ENCODE assay signal across 1 cellular context in the genomic region with DNA sequence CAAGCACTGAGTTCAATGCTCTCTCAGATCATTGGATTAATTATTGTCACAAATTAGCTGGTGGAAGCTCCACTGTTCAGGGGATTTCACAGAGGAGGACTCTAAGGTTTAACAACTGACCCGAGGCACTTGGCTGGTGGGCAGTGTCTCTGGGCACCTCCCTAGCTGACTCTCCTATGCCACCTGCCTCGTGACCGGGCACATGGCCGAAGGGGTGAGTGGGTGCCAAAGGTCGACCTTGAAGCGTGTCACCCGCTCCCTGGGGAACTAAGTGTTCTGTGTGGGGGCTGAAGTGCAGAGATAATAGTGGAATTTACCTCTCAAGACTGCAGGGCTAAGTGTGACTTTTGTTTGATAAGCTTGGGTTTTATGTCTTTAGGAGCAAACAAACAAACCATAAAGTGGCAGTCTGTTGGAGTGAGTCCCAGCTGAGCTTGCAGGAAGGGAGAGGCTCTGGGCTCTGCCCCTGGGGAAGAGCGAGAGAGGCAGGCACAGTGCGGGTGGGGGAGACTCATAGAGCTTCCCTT.
TF ChIP-seq lines count a peak whose summit lies in the region.

No MANE protein-coding gene starts in this region.

TF ChIP-seq in K562, 482 proteins besides CTCF, POLR2A, EP300 and RAD21 (continued from another document):
- TF ChIP-seq, protein P1, sequence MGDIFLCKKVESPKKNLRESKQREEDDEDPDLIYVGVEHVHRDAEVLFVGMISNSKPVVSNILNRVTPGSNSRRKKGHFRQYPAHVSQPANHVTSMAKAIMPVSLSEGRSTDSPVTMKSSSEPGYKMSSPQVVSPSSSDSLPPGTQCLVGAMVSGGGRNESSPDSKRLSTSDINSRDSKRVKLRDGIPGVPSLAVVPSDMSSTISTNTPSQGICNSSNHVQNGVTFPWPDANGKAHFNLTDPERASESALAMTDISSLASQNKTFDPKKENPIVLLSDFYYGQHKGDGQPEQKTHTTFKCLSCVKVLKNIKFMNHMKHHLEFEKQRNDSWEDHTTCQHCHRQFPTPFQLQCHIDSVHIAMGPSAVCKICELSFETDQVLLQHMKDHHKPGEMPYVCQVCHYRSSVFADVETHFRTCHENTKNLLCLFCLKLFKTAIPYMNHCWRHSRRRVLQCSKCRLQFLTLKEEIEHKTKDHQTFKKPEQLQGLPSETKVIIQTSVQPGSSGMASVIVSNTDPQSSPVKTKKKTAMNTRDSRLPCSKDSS (IDR thresholded peaks at IDR 0.05; ENCODE audit: low read depth, partially characterized antibody) = no peak
- TF ChIP-seq, protein P2, sequence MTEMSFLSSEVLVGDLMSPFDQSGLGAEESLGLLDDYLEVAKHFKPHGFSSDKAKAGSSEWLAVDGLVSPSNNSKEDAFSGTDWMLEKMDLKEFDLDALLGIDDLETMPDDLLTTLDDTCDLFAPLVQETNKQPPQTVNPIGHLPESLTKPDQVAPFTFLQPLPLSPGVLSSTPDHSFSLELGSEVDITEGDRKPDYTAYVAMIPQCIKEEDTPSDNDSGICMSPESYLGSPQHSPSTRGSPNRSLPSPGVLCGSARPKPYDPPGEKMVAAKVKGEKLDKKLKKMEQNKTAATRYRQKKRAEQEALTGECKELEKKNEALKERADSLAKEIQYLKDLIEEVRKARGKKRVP (CRISPR knock-in tag; IDR thresholded peaks at IDR 0.05) = no peak
- TF ChIP-seq RBM39 (optimal IDR thresholded peaks at IDR 0.05; ENCODE audit: low read depth, low read length) (no peak), CTBP1 (IDR thresholded peaks at IDR 0.05; ENCODE audit: borderline replicate concordance) (no peak), BHLHE40 (IDR thresholded peaks at IDR 0.05; ENCODE audit: low read length) (peak; percentile 41; the same call in 1 of the 2 replicates), CBFA2T3 (IDR thresholded peaks at IDR 0.05) (peak; percentile 69), RBM15 (IDR thresholded peaks at IDR 0.05; ENCODE audit: insufficient read depth, low read length) (no peak), RCOR1 (IDR thresholded peaks at IDR 0.05; ENCODE audit: borderline replicate concordance in 1 of 2, low read depth in 2 of 2, low read length in 2 of 2) (0 out of 4 replicates have a peak, but pooled peaks of 1 of the 2 experiments have one; percentile 26), NCOR1 (IDR thresholded peaks at IDR 0.05) (peak; percentile 41; the same call in 1 of the 2 replicates), HSF4 (CRISPR knock-in tag; IDR thresholded peaks at IDR 0.05; ENCODE audit: borderline replicate concordance) (no peak), ZZZ3 (IDR thresholded peaks at IDR 0.05) (no peak), TAL1 (IDR thresholded peaks at IDR 0.05) (peak; percentile 31; the same call in 1 of the 2 replicates)
- TF ChIP-seq, protein P3, sequence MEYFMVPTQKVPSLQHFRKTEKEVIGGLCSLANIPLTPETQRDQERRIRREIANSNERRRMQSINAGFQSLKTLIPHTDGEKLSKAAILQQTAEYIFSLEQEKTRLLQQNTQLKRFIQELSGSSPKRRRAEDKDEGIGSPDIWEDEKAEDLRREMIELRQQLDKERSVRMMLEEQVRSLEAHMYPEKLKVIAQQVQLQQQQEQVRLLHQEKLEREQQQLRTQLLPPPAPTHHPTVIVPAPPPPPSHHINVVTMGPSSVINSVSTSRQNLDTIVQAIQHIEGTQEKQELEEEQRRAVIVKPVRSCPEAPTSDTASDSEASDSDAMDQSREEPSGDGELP (CRISPR knock-in tag; IDR thresholded peaks at IDR 0.05; ENCODE audit: borderline replicate concordance) = peak; percentile 26; the same call in 1 of the 2 replicates
- TF ChIP-seq, protein P4, sequence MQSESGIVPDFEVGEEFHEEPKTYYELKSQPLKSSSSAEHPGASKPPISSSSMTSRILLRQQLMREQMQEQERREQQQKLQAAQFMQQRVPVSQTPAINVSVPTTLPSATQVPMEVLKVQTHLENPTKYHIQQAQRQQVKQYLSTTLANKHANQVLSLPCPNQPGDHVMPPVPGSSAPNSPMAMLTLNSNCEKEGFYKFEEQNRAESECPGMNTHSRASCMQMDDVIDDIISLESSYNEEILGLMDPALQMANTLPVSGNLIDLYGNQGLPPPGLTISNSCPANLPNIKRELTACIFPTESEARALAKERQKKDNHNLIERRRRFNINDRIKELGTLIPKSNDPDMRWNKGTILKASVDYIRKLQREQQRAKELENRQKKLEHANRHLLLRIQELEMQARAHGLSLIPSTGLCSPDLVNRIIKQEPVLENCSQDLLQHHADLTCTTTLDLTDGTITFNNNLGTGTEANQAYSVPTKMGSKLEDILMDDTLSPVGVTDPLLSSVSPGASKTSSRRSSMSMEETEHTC (IDR thresholded peaks at IDR 0.05) = no peak
- TF ChIP-seq, protein P5, sequence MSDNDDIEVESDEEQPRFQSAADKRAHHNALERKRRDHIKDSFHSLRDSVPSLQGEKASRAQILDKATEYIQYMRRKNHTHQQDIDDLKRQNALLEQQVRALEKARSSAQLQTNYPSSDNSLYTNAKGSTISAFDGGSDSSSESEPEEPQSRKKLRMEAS (CRISPR knock-in tag; IDR thresholded peaks at IDR 0.05) = no peak
- TF ChIP-seq, protein P6, sequence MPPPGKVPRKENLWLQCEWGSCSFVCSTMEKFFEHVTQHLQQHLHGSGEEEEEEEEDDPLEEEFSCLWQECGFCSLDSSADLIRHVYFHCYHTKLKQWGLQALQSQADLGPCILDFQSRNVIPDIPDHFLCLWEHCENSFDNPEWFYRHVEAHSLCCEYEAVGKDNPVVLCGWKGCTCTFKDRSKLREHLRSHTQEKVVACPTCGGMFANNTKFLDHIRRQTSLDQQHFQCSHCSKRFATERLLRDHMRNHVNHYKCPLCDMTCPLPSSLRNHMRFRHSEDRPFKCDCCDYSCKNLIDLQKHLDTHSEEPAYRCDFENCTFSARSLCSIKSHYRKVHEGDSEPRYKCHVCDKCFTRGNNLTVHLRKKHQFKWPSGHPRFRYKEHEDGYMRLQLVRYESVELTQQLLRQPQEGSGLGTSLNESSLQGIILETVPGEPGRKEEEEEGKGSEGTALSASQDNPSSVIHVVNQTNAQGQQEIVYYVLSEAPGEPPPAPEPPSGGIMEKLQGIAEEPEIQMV (tag; conservative IDR thresholded peaks at IDR 0.05; ENCODE audit: low read depth) = no peak
TF ChIP-seq in K562: peak in this region for 12.
